24 cellular contexts compared by ENCODE assay signal in the genomic region with DNA sequence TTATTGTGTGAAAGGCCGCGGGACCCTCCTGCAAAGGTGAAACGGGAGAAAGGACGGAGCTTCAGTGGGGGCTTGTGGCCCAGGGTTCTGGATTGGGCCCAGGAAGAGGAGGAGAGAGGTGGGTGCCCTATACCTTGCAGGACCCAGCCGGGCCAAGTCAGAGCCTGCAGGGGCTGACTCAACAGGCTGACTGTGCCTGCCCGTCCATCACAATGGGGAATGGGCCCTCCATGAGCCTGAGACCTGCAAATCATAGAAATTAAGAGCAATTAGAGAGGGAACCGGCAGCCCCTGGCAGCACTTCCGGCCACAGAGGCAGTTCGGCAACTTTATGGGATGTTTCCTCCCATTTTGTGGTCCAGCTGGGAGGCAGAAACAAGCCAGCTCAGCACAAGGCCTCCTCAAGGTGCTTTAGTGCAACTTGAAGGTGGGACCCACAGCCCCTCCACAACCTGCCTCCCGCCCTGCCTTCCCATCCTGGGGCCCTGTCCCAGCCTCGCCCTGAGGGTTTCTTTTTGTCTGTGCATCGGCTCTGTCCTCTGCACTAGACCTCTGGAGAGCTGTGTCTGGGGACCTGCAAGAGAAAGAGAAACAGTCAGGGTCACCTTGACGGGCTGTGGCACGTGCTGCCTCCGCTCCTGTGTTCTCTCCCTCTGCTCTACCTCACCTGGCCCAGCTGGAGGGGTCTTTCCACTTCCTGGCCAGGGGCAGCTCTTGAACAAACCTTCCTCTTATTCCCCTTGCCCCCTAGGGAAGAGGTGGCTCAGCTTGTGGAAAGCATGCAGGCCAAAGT.
"Had no signal": no experiment of that assay in that cellular context is flagged by ENCODE, and none has a peak within 500 bp of the region (broad histone marks: within the 10 kb centered on the region; RNA-seq: fewer than 3 reads in every experiment).

No MANE protein-coding gene starts in this region.

- H3K4me1 ChIP-seq: gastrocnemius medialis, left ventricle myocardium inferior, parathyroid adenoma, testis had no signal

- H3K36me3 ChIP-seq: esophagus muscularis mucosa, gastrocnemius medialis, left ventricle myocardium inferior had no signal

- H3K27me3 ChIP-seq: testis had no signal

- H3K36me3 Mint-ChIP-seq: activated naive CD4-positive, alpha-beta T cell treated with anti-CD3 and anti-CD28 coated beads, Interleukin-2, amount 10 ng/mL, durations not matched to agents 7 days and 5 days; brain; natural killer cell treated with Interleukin-12 subunit alpha and Interleukin-12 subunit beta and Interleukin-15 and Interleukin-18, amount 100 ng/mL, for 72 hours; T-cell; WTC11 had no signal

- H3K9me3 ChIP-seq: esophagus muscularis mucosa, gastrocnemius medialis, left ventricle myocardium inferior, testis had no signal

- ATAC-seq: activated CD4-positive, alpha-beta T cell treated with anti-CD3 and anti-CD28 coated beads for 36 hours; gastrocnemius medialis; natural killer cell treated with Interleukin-12 subunit alpha and Interleukin-12 subunit beta and Interleukin-15 and Interleukin-18, amount 100 ng/mL, for 72 hours; sciatic nerve; SK-N-SH treated with all-trans-retinoic acid at 6 μM for 48 hours; T-cell; WTC11 had no signal

- H3K27ac ChIP-seq: esophagus muscularis mucosa, gastrocnemius medialis, left ventricle myocardium inferior, parathyroid adenoma, testis had no signal

- H3K4me1 Mint-ChIP-seq: activated naive CD4-positive, alpha-beta T cell treated with anti-CD3 and anti-CD28 coated beads, Interleukin-2, amount 10 ng/mL, durations not matched to agents 7 days and 5 days had no signal

- H3K4me3 ChIP-seq: esophagus muscularis mucosa, gastrocnemius medialis, left ventricle myocardium inferior, smooth muscle cell, testis had no signal

- H3K27ac Mint-ChIP-seq: activated CD4-positive, alpha-beta T cell treated with anti-CD3 and anti-CD28 coated beads for 36 hours; activated naive CD4-positive, alpha-beta T cell treated with anti-CD3 and anti-CD28 coated beads, Interleukin-2, amount 10 ng/mL, durations not matched to agents 7 days and 5 days; brain; natural killer cell treated with Interleukin-12 subunit alpha and Interleukin-12 subunit beta and Interleukin-15 and Interleukin-18, amount 100 ng/mL, for 72 hours; WTC11 had no signal

- H3K9me3 Mint-ChIP-seq: activated naive CD4-positive, alpha-beta T cell treated with anti-CD3 and anti-CD28 coated beads, Interleukin-2, amount 10 ng/mL, durations not matched to agents 7 days and 5 days; natural killer cell treated with Interleukin-12 subunit alpha and Interleukin-12 subunit beta and Interleukin-15 and Interleukin-18, amount 100 ng/mL, for 72 hours; T-cell; WTC11 had no signal

- DNase-seq: activated CD4-positive, alpha-beta T cell treated with anti-CD3 and anti-CD28 coated beads for 36 hours; activated CD4-positive, alpha-beta T cell treated with anti-CD3 and anti-CD28 coated beads, Interleukin-2, amount 50 U/mL, for 4 hours; activated naive CD4-positive, alpha-beta T cell treated with anti-CD3 and anti-CD28 coated beads, Interleukin-2, amount 10 ng/mL, durations not matched to agents 7 days and 5 days; activated T-cell treated with anti-CD3 and anti-CD28 coated beads, Interleukin-2, amount 50 U/mL, for 48 hours; central memory CD4-positive, alpha-beta T cell; effector memory CD4-positive, alpha-beta T cell; gastrocnemius medialis; hippocampal formation; left ventricle myocardium inferior; mammary epithelial cell; midbrain; stimulated activated CD4-positive, alpha-beta T cell treated with anti-CD3 and anti-CD28 coated beads, Interleukin-4, amount 100 ng/mL, for 1 hour; stimulated activated naive CD4-positive, alpha-beta T cell; T-cell; testis; trophoblast cell had no signal

- H3K4me3 Mint-ChIP-seq: activated CD4-positive, alpha-beta T cell treated with anti-CD3 and anti-CD28 coated beads for 36 hours; activated naive CD4-positive, alpha-beta T cell treated with anti-CD3 and anti-CD28 coated beads, Interleukin-2, amount 10 ng/mL, durations not matched to agents 7 days and 5 days; brain; natural killer cell treated with Interleukin-12 subunit alpha and Interleukin-12 subunit beta and Interleukin-15 and Interleukin-18, amount 100 ng/mL, for 72 hours; T-cell; WTC11 had no signal
